Comparison of ENCODE assay signal across 24 cellular contexts in the genomic region with DNA sequence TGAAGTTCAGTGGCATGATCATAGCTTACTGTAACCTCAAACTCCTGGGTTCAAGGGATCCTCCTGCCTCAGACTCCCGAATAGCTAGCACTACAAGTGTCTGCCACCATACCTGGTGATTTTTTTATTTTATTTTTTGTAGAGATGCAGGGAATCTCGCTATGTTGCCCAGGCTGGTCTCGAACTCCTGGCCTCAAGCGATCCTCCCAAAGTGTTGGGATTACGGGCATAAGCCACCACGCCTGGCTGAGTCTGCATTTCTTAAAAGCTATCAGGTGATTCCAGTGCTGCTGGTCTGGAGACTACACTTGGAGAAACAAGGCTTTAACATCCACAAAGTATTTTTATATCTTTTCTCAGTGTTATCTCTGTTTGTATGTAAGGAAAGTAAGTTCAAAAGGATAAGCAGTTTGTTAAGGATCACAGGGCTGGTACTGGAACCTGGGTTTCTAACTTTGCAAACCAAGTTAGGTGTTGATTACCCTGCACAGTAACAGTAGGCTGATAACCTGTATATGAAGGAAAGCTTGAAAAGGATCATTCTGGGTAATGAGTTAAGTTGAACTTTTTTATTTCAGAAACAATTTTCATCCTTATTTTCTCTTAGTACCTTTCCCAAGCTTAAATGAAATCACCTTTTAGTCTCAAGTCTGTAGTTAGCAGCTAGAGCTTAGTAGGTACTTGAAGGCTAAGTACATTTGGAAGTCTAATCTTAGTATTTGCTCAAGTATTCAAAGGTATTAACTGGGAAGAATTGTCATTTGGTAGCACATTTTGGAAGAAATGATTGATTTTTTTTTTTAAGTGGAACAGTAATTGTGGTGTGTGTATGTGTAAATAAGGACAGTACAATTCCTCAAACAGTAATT. TPM values are rescaled to one million over a fixed set of nuclear protein-coding genes. Genes with fewer than 3 reads are reported as not detected.
A peak's percentile ranks its signal among the peaks of the same experiment; 100 is the strongest.
DNase-seq lines count a peak whose midpoint lies in the region; ATAC-seq and TF ChIP-seq lines count a peak whose summit lies in the region.
"Had no signal": no experiment of that assay in that cellular context is flagged by ENCODE, and none has a peak within 500 bp of the region (broad histone marks: within the 10 kb centered on the region; RNA-seq: fewer than 3 reads in every experiment).

No MANE protein-coding gene starts in this region.

- H3K27me3 ChIP-seq in breast epithelium (no peaks in the 10 kb centered on the region), WERI-Rb-1 (ENCODE audit: insufficient read depth, low read depth, severe bottlenecking) (no peaks in the 10 kb centered on the region), left lung (no peaks in the 10 kb centered on the region)
- H3K27me3 ChIP-seq: BE2C, BLaER1 had no signal

- CTCF ChIA-PET in MCF 10A (lab: Yijun Ruan, JAX) = interaction anchor here (0.6 to 1.7 kb wide), 2 partner anchors 10 to 65 kb away, joined by 3 to 5 read pairs; no protein-coding TSS in a partner anchor

- H3K9me3 ChIP-seq in breast epithelium = no peaks in the 10 kb centered on the region
- H3K9me3 ChIP-seq in WERI-Rb-1 (ENCODE audit: severe bottlenecking) = no peaks in the 10 kb centered on the region
- no peaks in the 10 kb centered on the region for H3K9me3 ChIP-seq in left lung
- H3K9me3 ChIP-seq: BE2C, BLaER1 had no signal

- POLR2A ChIA-PET in MCF 10A (lab: Yijun Ruan, JAX) = interaction anchor here (0.7 to 1.7 kb wide), 3 partner anchors 12 to 1695 kb away, joined by 3 to 8 read pairs (median 5); partner anchors contain the start of gene ACER3

- H3K4me3 Mint-ChIP-seq in MCF 10A (ENCODE audit: unreplicated experiment) = no peak overlapping the region
- H3K4me3 Mint-ChIP-seq: CD14-positive monocyte; CD4-positive, alpha-beta memory T cell; CD4-positive, CD25-positive, alpha-beta regulatory T cell; CD8-positive, alpha-beta memory T cell had no signal

- H3K9me3 Mint-ChIP-seq in MCF 10A (ENCODE audit: unreplicated experiment) = no peaks in the 10 kb centered on the region
- H3K9me3 Mint-ChIP-seq: CD8-positive, alpha-beta memory T cell had no signal

- intact Hi-C loops in MCF 10A (cut with micrococcal nuclease) (no loop called here), breast epithelium (cut with DNase I; ENCODE audit: low total_unique reads) (no loop called here), left lung (cut with DNase I) (no loop called here)

- no peak for TF ChIP-seq POLR2A in breast epithelium (IDR thresholded peaks at IDR 0.05)

- H3K4me1 Mint-ChIP-seq in MCF 10A (ENCODE audit: insufficient read depth, unreplicated experiment) = no peaks in the 10 kb centered on the region

- no peak for DNase-seq in MCF 10A (ENCODE audit: unreplicated experiment)
- no peak for DNase-seq in breast epithelium (ENCODE audit: low spot score in 2 of 2)
- peak; percentile 18 for DNase-seq in WERI-Rb-1
- no peak for DNase-seq in left lung
- DNase-seq in NCI-H2107 treated with DMSO at 0.1 percent for 48 hours (lab: John Stamatoyannopoulos, UW; ENCODE audit: unreplicated experiment) = no peak
- DNase-seq: 8988T; ACHN; BE2C; C1 segment of cervical spinal cord; CD4-positive, alpha-beta memory T cell; CD4-positive, CD25-positive, alpha-beta regulatory T cell; CD8-positive, alpha-beta memory T cell; COR-L47; DMS 273 treated with DMSO at 0.1 percent for 48 hours; DMS153; DMS53; DMS79; DND-41; EL; GDM1 had no signal

- ATAC-seq in left lung = peak; percentile 72
- no peak for ATAC-seq in HG02610 (IDR thresholded peaks at IDR 0.05; ENCODE audit: unreplicated experiment)
- ATAC-seq: GM12878 had no signal

- H3K4me1 ChIP-seq in breast epithelium = no peaks in the 10 kb centered on the region
- H3K4me1 ChIP-seq in left lung = peaks cover 0 to 4% of the 10 kb centered on the region in 2 donors
- H3K4me1 ChIP-seq: BLaER1 had no signal

- H3K36me3 ChIP-seq in breast epithelium (no peaks in the 10 kb centered on the region), WERI-Rb-1 (no peaks in the 10 kb centered on the region; the same call in 1 of the 2 replicates), left lung (no peaks in the 10 kb centered on the region)
- H3K36me3 ChIP-seq: BE2C had no signal

- H3K36me3 Mint-ChIP-seq in MCF 10A (ENCODE audit: insufficient read depth, unreplicated experiment) = peaks cover 6% of the 10 kb centered on the region

- TF ChIP-seq CTCF in MCF 10A (IDR thresholded peaks at IDR 0.05; ENCODE audit: unreplicated experiment) = no peak
- no peak for TF ChIP-seq CTCF in breast epithelium (IDR thresholded peaks at IDR 0.05)
- TF ChIP-seq CTCF in WERI-Rb-1 (IDR thresholded peaks at IDR 0.05; ENCODE audit: low read depth, low read length) = no peak
- no peak for TF ChIP-seq CTCF in left lung (IDR thresholded peaks at IDR 0.05)

- no peak overlapping the region for H3K4me3 ChIP-seq in breast epithelium
- no peak overlapping the region for H3K4me3 ChIP-seq in WERI-Rb-1 (ENCODE audit: low read depth, low read length)
- H3K4me3 ChIP-seq in left lung = no peak overlapping the region
- H3K4me3 ChIP-seq: BLaER1, GM12878 had no signal

- no TSS peak for BruUV-seq in MCF 10A (replicated peaks; lab: Mats Ljungman, UMichigan)

- no peaks in the 10 kb centered on the region for H3K27me3 Mint-ChIP-seq in MCF 10A (ENCODE audit: insufficient read depth, unreplicated experiment)
- H3K27me3 Mint-ChIP-seq: CD4-positive, alpha-beta memory T cell; CD4-positive, CD25-positive, alpha-beta regulatory T cell; CD8-positive, alpha-beta memory T cell had no signal

- H3K27ac ChIP-seq in breast epithelium (no peak overlapping the region), WERI-Rb-1 (no peak overlapping the region), left lung (no peak overlapping the region)
- H3K27ac ChIP-seq: BLaER1 had no signal

- H3K27ac Mint-ChIP-seq in MCF 10A (ENCODE audit: low read depth, unreplicated experiment) = peak overlapping the region; percentile 44
- H3K27ac Mint-ChIP-seq: CD14-positive monocyte; CD4-positive, CD25-positive, alpha-beta regulatory T cell; CD8-positive, alpha-beta memory T cell had no signal

RNA-seq across cellular contexts. Expression of gene ACER3, which starts 12.5 kb away (rescaled TPM):
- total RNA-seq in MCF 10A (2022) (12.7 and 13.8 TPM in 2 replicates), breast epithelium (10 to 100 TPM in 2 of 3 donors, 1 to 10 TPM in 1; 8.2 to 35.2 (median 12.9) TPM), left lung (10 to 100 TPM; 27.5 to 46.5 TPM)
